Comparison of ENCODE assay signal across 8 cellular contexts in genomic region chr17:17751489-17751995, GRCh38.
DNase-seq lines count a peak whose midpoint lies in the region; ATAC-seq and TF ChIP-seq lines count a peak whose summit lies in the region.

No MANE protein-coding gene starts in this region.

- peaks cover 5% of the 10 kb centered on the region for H3K36me3 Mint-ChIP-seq in stimulated activated effector memory CD8-positive, alpha-beta T cell treated with anti-CD3 and anti-CD28 coated beads, Interleukin-12 subunit alpha, Interleukin-12 subunit beta, amount 100 ng/mL, for 72 hours

- no peaks in the 10 kb centered on the region for H3K9me3 Mint-ChIP-seq in stimulated activated effector memory CD8-positive, alpha-beta T cell treated with anti-CD3 and anti-CD28 coated beads, Interleukin-12 subunit alpha, Interleukin-12 subunit beta, amount 100 ng/mL, for 72 hours

- H3K27ac Mint-ChIP-seq in stimulated activated effector memory CD8-positive, alpha-beta T cell treated with anti-CD3 and anti-CD28 coated beads, Interleukin-12 subunit alpha, Interleukin-12 subunit beta, amount 100 ng/mL, for 72 hours = peak overlapping the region; percentile 95

- peak overlapping the region; percentile 88 for H3K4me3 Mint-ChIP-seq in stimulated activated effector memory CD8-positive, alpha-beta T cell treated with anti-CD3 and anti-CD28 coated beads, Interleukin-12 subunit alpha, Interleukin-12 subunit beta, amount 100 ng/mL, for 72 hours

- peak; percentile 22 to 37 for DNase-seq in stimulated activated CD4-positive, alpha-beta T cell treated with anti-CD3 and anti-CD28 coated beads, Interleukin-2, amount 100 ng/mL, for 24 hours
- no peak for DNase-seq in stimulated activated CD4-positive, alpha-beta T cell treated with anti-CD3 and anti-CD28 coated beads, Interleukin-4, amount 100 ng/mL, for 1 hour
- DNase-seq in activated CD8-positive, alpha-beta memory T cell treated with anti-CD3 and anti-CD28 coated beads for 24 hours = peak; percentile 69
- DNase-seq in fibroblast of the aortic adventitia (ENCODE audit: low read depth) (no peak), DMS79 (lab: John Stamatoyannopoulos, UW) (no peak), retina (no peak)
- peak in 1 of 2 donors; percentile 69 for DNase-seq in stimulated activated effector memory CD8-positive, alpha-beta T cell treated with anti-CD3 and anti-CD28 coated beads, Interleukin-12 subunit alpha, Interleukin-12 subunit beta, amount 100 ng/mL, for 72 hours (ENCODE audit: low spot score in 2 of 2)

- peaks cover 60% of the 10 kb centered on the region for H3K4me1 Mint-ChIP-seq in stimulated activated effector memory CD8-positive, alpha-beta T cell treated with anti-CD3 and anti-CD28 coated beads, Interleukin-12 subunit alpha, Interleukin-12 subunit beta, amount 100 ng/mL, for 72 hours

- H3K4me3 ChIP-seq in fibroblast of the aortic adventitia (ENCODE audit: low read depth, low read length) = peak overlapping the region; percentile 61

- TF ChIP-seq CTCF in fibroblast of the aortic adventitia (IDR thresholded peaks at IDR 0.05; ENCODE audit: insufficient read depth, low read length) = no peak

- ATAC-seq in stimulated activated effector memory CD8-positive, alpha-beta T cell treated with anti-CD3 and anti-CD28 coated beads, Interleukin-12 subunit alpha, Interleukin-12 subunit beta, amount 100 ng/mL, for 72 hours = peak; percentile 8
- no peak for ATAC-seq in GM21423 (IDR thresholded peaks at IDR 0.05; ENCODE audit: unreplicated experiment)

Comparison
In these comparisons a context has a peak if more than half of its experiments do, and no peak if none do; other contexts are left out.
1. DNase-seq: peak in stimulated activated CD4-positive, alpha-beta T cell treated with anti-CD3 and anti-CD28 coated beads, Interleukin-2, amount 100 ng/mL, for 24 hours (2 of 2) and activated CD8-positive, alpha-beta memory T cell treated with anti-CD3 and anti-CD28 coated beads for 24 hours (single experiment); none in stimulated activated CD4-positive, alpha-beta T cell treated with anti-CD3 and anti-CD28 coated beads, Interleukin-4, amount 100 ng/mL, for 1 hour (single experiment), fibroblast of the aortic adventitia (single experiment), DMS79 (single experiment) and retina (single experiment).